22 cellular contexts compared by ENCODE assay signal in the genomic region with DNA sequence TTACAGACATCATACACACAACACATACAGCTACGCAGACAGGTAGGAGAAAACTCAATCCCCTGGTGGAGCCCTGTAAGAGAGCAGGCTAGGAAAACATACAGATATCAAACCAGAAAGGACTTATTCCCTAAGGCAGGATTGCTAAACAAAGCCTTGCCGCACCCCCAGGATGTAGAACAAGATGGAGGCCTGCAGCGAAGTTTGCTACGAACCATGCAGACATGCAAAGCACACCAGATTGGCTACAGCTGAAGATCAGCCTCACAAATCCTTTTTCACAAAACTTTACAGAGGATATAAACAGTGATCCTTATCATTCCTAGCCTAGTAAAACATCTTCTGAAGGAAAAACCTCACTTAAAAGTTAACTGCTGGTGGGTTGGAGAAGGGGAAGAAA. TPM values are rescaled to one million over a fixed set of nuclear protein-coding genes. Genes with fewer than 3 reads are reported as not detected.
"Had no signal": no experiment of that assay in that cellular context is flagged by ENCODE, and none has a peak within 500 bp of the region (broad histone marks: within the 10 kb centered on the region; RNA-seq: fewer than 3 reads in every experiment).

No MANE protein-coding gene starts in this region.

- ATAC-seq: activated CD8-positive, alpha-beta T cell treated with anti-CD3 and anti-CD28 coated beads, Interleukin-2, amount 10 ng/mL, durations not matched to agents 7 days and 5 days; activated T-cell treated with anti-CD3 and anti-CD28 coated beads, Interleukin-2, amount 50 U/mL, for 4 hours; gastrocnemius medialis; left ventricle myocardium superior; natural killer cell had no signal

- H3K4me1 ChIP-seq: colonic mucosa, gastrocnemius medialis had no signal

- H3K36me3 Mint-ChIP-seq: memory B cell, natural killer cell had no signal

- H3K27ac Mint-ChIP-seq: activated CD4-positive, alpha-beta T cell treated with anti-CD3 and anti-CD28 coated beads, Interleukin-2, amount 10 ng/mL, durations not matched to agents 24 days and 14 days; activated CD8-positive, alpha-beta T cell treated with anti-CD3 and anti-CD28 coated beads, Interleukin-2, amount 10 ng/mL, durations not matched to agents 7 days and 5 days; activated naive CD4-positive, alpha-beta T cell treated with anti-CD3 and anti-CD28 coated beads for 36 hours; memory B cell; natural killer cell had no signal

- H3K27ac ChIP-seq: brain microvascular endothelial cell, colonic mucosa, gastrocnemius medialis, tibial artery had no signal

- DNase-seq: activated CD4-positive, alpha-beta T cell treated with anti-CD3 and anti-CD28 coated beads, Interleukin-2, amount 10 ng/mL, durations not matched to agents 24 days and 14 days; activated CD4-positive, CD25-positive, alpha-beta regulatory T cell; activated CD8-positive, alpha-beta memory T cell treated with anti-CD3 and anti-CD28 coated beads, Interleukin-2, amount 50 U/mL, for 4 hours; activated CD8-positive, alpha-beta T cell treated with anti-CD3 and anti-CD28 coated beads, Interleukin-2, amount 10 ng/mL, durations not matched to agents 7 days and 5 days; activated naive CD4-positive, alpha-beta T cell treated with anti-CD3 and anti-CD28 coated beads for 36 hours; activated T-cell treated with anti-CD3 and anti-CD28 coated beads, Interleukin-2, amount 50 U/mL, for 4 hours; anterior cingulate cortex; brain microvascular endothelial cell; colonic mucosa; erythroblast; gastrocnemius medialis; head of caudate nucleus; left ventricle myocardium superior; natural killer cell; nucleus accumbens; stimulated activated naive CD4-positive, alpha-beta T cell treated with Interleukin-2 at 50 U/mL for 16 hours; SW 1271; T-helper 2 cell; tibial artery had no signal

- H3K4me3 Mint-ChIP-seq: activated CD4-positive, alpha-beta T cell treated with anti-CD3 and anti-CD28 coated beads, Interleukin-2, amount 10 ng/mL, durations not matched to agents 24 days and 14 days; activated CD8-positive, alpha-beta T cell treated with anti-CD3 and anti-CD28 coated beads, Interleukin-2, amount 10 ng/mL, durations not matched to agents 7 days and 5 days; activated naive CD4-positive, alpha-beta T cell treated with anti-CD3 and anti-CD28 coated beads for 36 hours; activated T-cell treated with anti-CD3 and anti-CD28 coated beads, Interleukin-2, amount 50 U/mL, for 4 hours; central memory CD8-positive, alpha-beta T cell; memory B cell; natural killer cell had no signal

- H3K36me3 ChIP-seq: brain microvascular endothelial cell, colonic mucosa, gastrocnemius medialis, tibial artery had no signal

- H3K9me3 Mint-ChIP-seq: activated CD4-positive, alpha-beta T cell treated with anti-CD3 and anti-CD28 coated beads, Interleukin-2, amount 10 ng/mL, durations not matched to agents 24 days and 14 days; activated naive CD4-positive, alpha-beta T cell treated with anti-CD3 and anti-CD28 coated beads for 36 hours; activated T-cell treated with anti-CD3 and anti-CD28 coated beads, Interleukin-2, amount 50 U/mL, for 4 hours; central memory CD8-positive, alpha-beta T cell; memory B cell; natural killer cell had no signal

- H3K9me3 ChIP-seq: colonic mucosa, gastrocnemius medialis, tibial artery had no signal

- H3K4me3 ChIP-seq: colonic mucosa, gastrocnemius medialis, tibial artery had no signal

- H3K27me3 Mint-ChIP-seq: activated CD4-positive, alpha-beta T cell treated with anti-CD3 and anti-CD28 coated beads, Interleukin-2, amount 10 ng/mL, durations not matched to agents 24 days and 14 days; central memory CD8-positive, alpha-beta T cell had no signal

- H3K27me3 ChIP-seq: brain microvascular endothelial cell, colonic mucosa, gastrocnemius medialis, tibial artery had no signal

- H3K4me1 Mint-ChIP-seq: central memory CD8-positive, alpha-beta T cell had no signal

RNA-seq across cellular contexts. Expression of gene STARD6, which starts 28.4 kb away (rescaled TPM):
- total RNA-seq: activated CD4-positive, alpha-beta T cell treated with anti-CD3 and anti-CD28 coated beads, Interleukin-2, amount 10 ng/mL, durations not matched to agents 24 days and 14 days; activated CD8-positive, alpha-beta T cell treated with anti-CD3 and anti-CD28 coated beads, Interleukin-2, amount 10 ng/mL, durations not matched to agents 7 days and 5 days; activated naive CD4-positive, alpha-beta T cell treated with anti-CD3 and anti-CD28 coated beads for 36 hours; colonic mucosa; gastrocnemius medialis; left ventricle myocardium superior; natural killer cell; subcutaneous adipose tissue had no signal
